Comparison of ENCODE assay signal across 19 cellular contexts in the genomic region with DNA sequence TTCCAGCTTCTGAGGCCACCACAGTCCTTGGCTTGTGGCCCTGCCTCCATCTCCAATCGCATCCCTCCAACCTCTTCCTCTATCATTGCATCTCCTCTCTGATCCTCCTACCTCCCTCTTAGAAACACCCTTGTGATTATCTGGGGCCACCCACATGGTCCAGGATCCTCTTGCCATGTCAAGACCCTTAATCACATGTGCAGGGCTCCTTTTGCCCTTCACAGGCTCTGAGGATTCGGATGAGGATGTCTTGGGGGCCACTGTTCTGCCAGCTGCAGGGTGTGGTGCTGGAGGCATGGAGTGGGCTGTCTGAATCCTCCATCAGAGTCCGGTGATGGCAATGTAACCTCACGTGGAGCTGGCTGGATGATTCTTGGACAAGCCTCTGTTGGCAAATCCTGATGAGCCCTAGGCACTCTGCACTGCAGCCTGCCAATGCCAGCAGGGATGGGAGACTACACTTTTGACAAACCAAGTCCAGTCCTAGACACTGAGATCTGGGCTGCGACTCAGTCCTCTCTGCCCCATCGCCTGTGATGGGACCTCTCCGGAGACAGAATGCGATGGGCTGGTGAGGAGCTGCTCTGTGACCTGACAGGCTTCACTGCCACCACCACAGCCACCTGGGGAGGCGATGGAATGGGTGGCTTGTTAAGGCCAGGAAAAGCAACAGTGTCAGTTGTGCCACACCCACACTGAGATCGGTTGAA.
"Had no signal": no experiment of that assay in that cellular context is flagged by ENCODE, and none has a peak within 500 bp of the region (broad histone marks: within the 10 kb centered on the region; RNA-seq: fewer than 3 reads in every experiment).

No MANE protein-coding gene starts in this region.

- ATAC-seq: foreskin keratinocyte, lower lobe of right lung had no signal

- H3K4me1 Mint-ChIP-seq: immature natural killer cell had no signal

- H3K4me3 Mint-ChIP-seq: immature natural killer cell, nephron progenitor cell had no signal

- H3K36me3 ChIP-seq: left ventricle myocardium inferior, lower lobe of right lung, neutrophil, thoracic aorta, transverse colon had no signal

- H3K27me3 ChIP-seq: foreskin keratinocyte, neutrophil, sigmoid colon, stomach, transverse colon had no signal

- H3K27ac ChIP-seq: foreskin keratinocyte, left ventricle myocardium inferior, lower lobe of right lung, neutrophil, sigmoid colon, skin epidermis, stomach, thoracic aorta, transverse colon had no signal

- H3K9me3 ChIP-seq: left ventricle myocardium inferior, lower lobe of right lung, neutrophil, sigmoid colon, stomach, thoracic aorta, transverse colon had no signal

- H3K4me1 ChIP-seq: foreskin keratinocyte, lower lobe of right lung, sigmoid colon, stomach, transverse colon had no signal

- H3K36me3 Mint-ChIP-seq: immature natural killer cell had no signal

- H3K9me3 Mint-ChIP-seq: immature natural killer cell, nephron progenitor cell had no signal

- H3K4me3 ChIP-seq: left ventricle myocardium inferior, lower lobe of right lung, sigmoid colon, skin epidermis, stomach, thoracic aorta, transverse colon had no signal

- H3K27ac Mint-ChIP-seq: immature natural killer cell, nephron progenitor cell had no signal

- DNase-seq: dermis blood vessel endothelial cell; foreskin keratinocyte; immature natural killer cell; left ventricle myocardium inferior; lower lobe of right lung; midbrain; nephron progenitor cell; sigmoid colon; stimulated activated CD4-positive, alpha-beta T cell treated with anti-CD3 and anti-CD28 coated beads, Interleukin-2, amount 100 ng/mL, for 24 hours; stimulated activated naive CD4-positive, alpha-beta T cell; substantia nigra; transverse colon had no signal

- FAIRE-seq: colon, endothelial cell of umbilical vein, keratinocyte had no signal
